Comparison of ENCODE assay signal across 8 cellular contexts in the genomic region with DNA sequence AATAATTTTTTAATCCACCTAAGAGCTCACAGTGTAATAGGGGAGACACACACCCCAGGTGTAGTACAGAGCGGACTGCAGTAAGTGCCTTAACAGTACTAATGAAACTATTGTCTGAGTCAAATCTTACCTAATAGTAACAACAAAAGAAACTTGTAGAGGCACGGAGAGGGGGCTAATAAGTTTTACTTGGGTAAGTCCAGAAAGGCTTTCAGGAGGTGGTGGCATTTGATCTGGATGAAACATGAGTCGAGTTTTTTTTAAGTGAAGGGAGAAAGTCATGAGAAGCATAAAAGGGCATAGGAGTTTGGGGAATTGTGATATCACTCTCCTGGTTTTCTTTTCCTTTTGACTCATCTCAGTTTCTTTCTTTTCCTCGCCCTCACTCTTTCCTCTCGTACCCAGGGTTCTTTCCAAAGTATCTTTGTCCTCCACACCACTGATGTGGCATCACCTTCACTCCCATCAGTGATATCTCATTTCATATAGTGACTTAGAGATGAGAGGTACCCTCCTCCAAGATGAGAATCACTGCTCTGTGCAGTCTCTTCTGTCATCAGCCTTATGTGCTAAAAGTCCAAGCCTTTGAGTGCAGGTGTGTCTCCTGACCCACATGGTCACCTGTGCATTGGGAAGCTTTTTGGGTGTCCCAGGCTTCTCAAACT. TPM values are rescaled to one million over a fixed set of nuclear protein-coding genes. Genes with fewer than 3 reads are reported as not detected.
DNase-seq lines count a peak whose midpoint lies in the region; ATAC-seq and TF ChIP-seq lines count a peak whose summit lies in the region.

No MANE protein-coding gene starts in this region.

- peak; percentile 63 for ATAC-seq in stimulated activated naive CD8-positive, alpha-beta T cell treated with anti-CD3 and anti-CD28 coated beads, Interleukin-15, Interleukin-2, amounts not matched to agents 100 U/mL and 50 U/mL, for 24 hours
- no peak for ATAC-seq in left lobe of liver

- no peak overlapping the region for H3K27ac Mint-ChIP-seq in T-helper 2 cell treated with Interferon-gamma antibody and Interleukin-4, amounts not matched to agents 5 μg/mL and 100 μg/mL, for 36 hours
- peak overlapping the region in 2 of 3 donors; percentile 80 to 87 for H3K27ac Mint-ChIP-seq in IgD-negative memory B cell

- no peak for TF ChIP-seq CTCF in fibroblast of pulmonary artery (IDR thresholded peaks at IDR 0.05; ENCODE audit: low read length, missing control alignments)

- H3K4me3 Mint-ChIP-seq in T-helper 2 cell treated with Interferon-gamma antibody and Interleukin-4, amounts not matched to agents 5 μg/mL and 100 μg/mL, for 36 hours: peak overlapping the region; percentile 81
- H3K4me3 Mint-ChIP-seq in IgD-negative memory B cell: peak overlapping the region in 3 of 4 donors; percentile 42 to 97 (median 88)

- DNase-seq in T-helper 2 cell treated with Interferon-gamma antibody and Interleukin-4, amounts not matched to agents 5 μg/mL and 100 μg/mL, for 36 hours (ENCODE audit: low spot score): no peak
- no peak for DNase-seq in T-helper 2 cell
- DNase-seq in fibroblast of pulmonary artery (ENCODE audit: low read depth): no peak
- DNase-seq in stimulated activated naive CD8-positive, alpha-beta T cell treated with anti-CD3 and anti-CD28 coated beads, Interleukin-15, Interleukin-2, amounts not matched to agents 100 U/mL and 50 U/mL, for 24 hours: no peak
- no peak for DNase-seq in stimulated activated naive CD4-positive, alpha-beta T cell treated with Interleukin-2 at 50 U/mL for 16 hours (lab: John Stamatoyannopoulos, UW)
- DNase-seq in left lobe of liver (ENCODE audit: low spot score): no peak
- DNase-seq in NCI-H2171 (lab: John Stamatoyannopoulos, UW): no peak

- H3K4me3 ChIP-seq in fibroblast of pulmonary artery (replicated peaks; ENCODE audit: low read depth, low read length): peak overlapping the region; percentile 92

- peaks cover 13% of the 10 kb centered on the region for H3K36me3 Mint-ChIP-seq in T-helper 2 cell treated with Interferon-gamma antibody and Interleukin-4, amounts not matched to agents 5 μg/mL and 100 μg/mL, for 36 hours (ENCODE audit: low read depth)
- H3K36me3 Mint-ChIP-seq in IgD-negative memory B cell: peaks cover 9% of the 10 kb centered on the region

- H3K9me3 Mint-ChIP-seq in T-helper 2 cell treated with Interferon-gamma antibody and Interleukin-4, amounts not matched to agents 5 μg/mL and 100 μg/mL, for 36 hours: no peaks in the 10 kb centered on the region
- peaks cover 0 to 3% (median 2%) of the 10 kb centered on the region in 3 donors for H3K9me3 Mint-ChIP-seq in IgD-negative memory B cell

- H3K4me1 Mint-ChIP-seq in T-helper 2 cell treated with Interferon-gamma antibody and Interleukin-4, amounts not matched to agents 5 μg/mL and 100 μg/mL, for 36 hours (ENCODE audit: low read depth): peaks cover 22% of the 10 kb centered on the region
- peaks cover 18 to 24% (median 19%) of the 10 kb centered on the region in 3 donors for H3K4me1 Mint-ChIP-seq in IgD-negative memory B cell

- H3K27me3 Mint-ChIP-seq in T-helper 2 cell treated with Interferon-gamma antibody and Interleukin-4, amounts not matched to agents 5 μg/mL and 100 μg/mL, for 36 hours (ENCODE audit: low read depth): peaks cover 19% of the 10 kb centered on the region
- no peaks in the 10 kb centered on the region for H3K27me3 Mint-ChIP-seq in IgD-negative memory B cell

RNA-seq across cellular contexts. Expression of a gene that starts 2.0 kb away (rescaled TPM):
- 21.4 TPM for polyA plus RNA-seq in IgD-negative memory B cell
- total RNA-seq in left lobe of liver: 116 TPM
